In genomic region chr10:61366365-61366764, GRCh38 we compare ENCODE assay signal across 9 cellular contexts.
"Had no signal": no experiment of that assay in that cellular context is flagged by ENCODE, and none has a peak within 500 bp of the region (broad histone marks: within the 10 kb centered on the region; RNA-seq: fewer than 3 reads in every experiment).

No MANE protein-coding gene starts in this region.

- H3K9ac ChIP-seq: GM23248 had no signal

- ATAC-seq: GM23338, HCT116 had no signal

- H3K4me3 ChIP-seq: GM23248, GM23338, HAP-1 had no signal

- H3K27ac ChIP-seq: GM23248 had no signal

- H3K9me3 ChIP-seq: HAP-1 had no signal

- H3K4me1 Mint-ChIP-seq: GM23338, H9 had no signal

- H3K4me3 Mint-ChIP-seq: GM23338, H9, HFFc6 had no signal

- H3K9me3 Mint-ChIP-seq: GM23338, H9, HFFc6 had no signal

- H3K36me3 ChIP-seq: HAP-1 had no signal

- H3K4me2 ChIP-seq: GM23338 had no signal

- H3K27ac Mint-ChIP-seq: GM23338, H9, HFFc6 had no signal

- H3K4me1 ChIP-seq: HAP-1 had no signal

- H2AFZ ChIP-seq: GM23248, GM23338 had no signal

- DNase-seq: GM23248, GOT3, H7, H9, HCEC 1CT, HFFc6 had no signal
